16 cellular contexts compared by ENCODE assay signal in the genomic region with DNA sequence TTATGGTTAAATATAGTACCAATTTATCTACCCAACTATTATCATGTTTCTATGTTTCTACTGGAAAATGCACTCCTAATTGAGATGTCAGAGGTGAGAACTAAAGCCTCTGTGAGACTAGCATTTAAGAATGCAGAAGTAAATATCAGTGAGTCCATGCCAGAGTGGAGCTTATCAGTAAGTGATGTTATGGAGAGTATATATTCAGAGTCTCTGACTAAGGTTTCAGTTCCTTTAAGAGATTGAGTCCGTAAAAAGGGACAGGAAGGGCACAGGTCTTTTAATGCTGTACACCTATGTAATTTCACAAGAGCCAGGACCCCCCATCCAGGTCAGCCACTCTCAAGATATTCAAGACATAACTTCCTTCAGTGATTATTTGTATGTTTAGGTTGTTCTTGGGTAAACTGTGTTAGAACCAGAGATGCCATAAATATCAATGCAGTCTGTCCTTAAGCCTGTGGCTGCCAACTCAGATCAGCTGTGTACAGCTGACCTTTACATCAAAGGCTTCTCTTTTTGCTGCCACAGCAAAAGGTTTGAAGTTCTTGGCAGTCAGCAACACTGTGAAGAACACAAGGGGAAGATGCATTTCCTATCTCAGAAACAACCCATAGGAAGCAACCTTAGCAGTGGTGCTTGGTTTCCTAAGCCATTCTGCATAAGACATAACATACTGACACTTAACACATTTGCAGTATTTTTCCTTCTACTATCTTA.
DNase-seq lines count a peak whose midpoint lies in the region; ATAC-seq, FAIRE-seq and TF ChIP-seq lines count a peak whose summit lies in the region.
"Had no signal": no experiment of that assay in that cellular context is flagged by ENCODE, and none has a peak within 500 bp of the region (broad histone marks: within the 10 kb centered on the region; RNA-seq: fewer than 3 reads in every experiment).

No MANE protein-coding gene starts in this region.

- no peaks in the 10 kb centered on the region for H3K36me3 Mint-ChIP-seq in activated T-helper 17 cell treated with anti-CD3 and anti-CD28 coated beads, Interleukin-2, amount 50 U/mL, for 72 hours (ENCODE audit: low read depth)
- H3K36me3 Mint-ChIP-seq in T-helper 2 cell treated with Interferon-gamma antibody and Interleukin-4, amounts not matched to agents 5 μg/mL and 100 μg/mL, for 36 hours (ENCODE audit: low read depth): no peaks in the 10 kb centered on the region

- H4K8ac ChIP-seq in neuronal stem cell (ENCODE audit: low read depth, low read length): no peak overlapping the region

- no peak overlapping the region for H2BK120ac ChIP-seq in neuronal stem cell (ENCODE audit: low read depth, low read length)

- peak; percentile 73 for FAIRE-seq in GM12891 (lab: Jason Lieb, UNC)
- peak; percentile 93 for FAIRE-seq in H54 (lab: Jason Lieb, UNC)

- WGBS in neuronal stem cell (ENCODE audit: extremely low coverage in 2 of 2, insufficient read length in 2 of 2, insufficient replicate concordance in 1 of 2), 2 donors: no CpG with 5 or more reads among the region's 1 CpG

- H3K4me2 ChIP-seq in neuronal stem cell (ENCODE audit: insufficient read depth, low read length, poor library complexity, severe bottlenecking): no peak overlapping the region

- H3K9ac ChIP-seq in neuronal stem cell (ENCODE audit: low read depth, low read length, poor library complexity): no peak overlapping the region

- H3K36me3 ChIP-seq in neuronal stem cell (replicated peaks in 1 of 2; ENCODE audit: control insufficient read depth in 2 of 2, insufficient read depth in 2 of 2, low read length in 2 of 2): no peaks in the 10 kb centered on the region
- H3K36me3 ChIP-seq: MG63, thoracic aorta had no signal

- no peak overlapping the region for H2BK5ac ChIP-seq in neuronal stem cell (ENCODE audit: low read length)

- no peak overlapping the region for H4K91ac ChIP-seq in neuronal stem cell (ENCODE audit: low read depth, low read length, poor library complexity)

- DNase-seq in GM12891 (ENCODE audit: insufficient read length, low spot score): no peak
- no peak for DNase-seq in H54 (ENCODE audit: insufficient read length, low spot score)
- DNase-seq in RPMI7951 (ENCODE audit: low read depth): peak; percentile 56
- DNase-seq in neuronal stem cell (ENCODE audit: low spot score): no peak
- DNase-seq in foreskin fibroblast: no peak
- DNase-seq in amniotic stem cell (lab: John Stamatoyannopoulos, UW): no peak
- no peak for DNase-seq in T-helper 2 cell treated with Interferon-gamma antibody and Interleukin-4, amounts not matched to agents 5 μg/mL and 100 μg/mL, for 36 hours (ENCODE audit: low spot score)
- DNase-seq: activated B cell treated with CpG ODN at 0.5 μM for 24 hours, aorta, MG63, midbrain, NCI-H1930, SHP77 treated with DMSO at 0.1 percent for 48 hours, T-helper 2 cell had no signal

- H2BK15ac ChIP-seq in neuronal stem cell (ENCODE audit: low read length): no peak overlapping the region

- peak overlapping the region; percentile 12 for H2AFZ ChIP-seq in neuronal stem cell (ENCODE audit: low read length)

- ATAC-seq in activated T-helper 17 cell treated with anti-CD3 and anti-CD28 coated beads, Interleukin-2, amount 50 U/mL, for 72 hours (replicated peaks): no peak

- TF ChIP-seq POLR2A in GM12891 (IDR thresholded peaks at IDR 0.05; ENCODE audit: low read depth, low read length): no peak
- TF ChIP-seq POLR2A in H54 (IDR thresholded peaks at IDR 0.05; ENCODE audit: low read depth, low read length): no peak

- no peak overlapping the region for H2BK12ac ChIP-seq in neuronal stem cell (ENCODE audit: low read length)

- peaks cover 16% of the 10 kb centered on the region for H3K27me3 Mint-ChIP-seq in activated T-helper 17 cell treated with anti-CD3 and anti-CD28 coated beads, Interleukin-2, amount 50 U/mL, for 72 hours
- H3K27me3 Mint-ChIP-seq in T-helper 2 cell treated with Interferon-gamma antibody and Interleukin-4, amounts not matched to agents 5 μg/mL and 100 μg/mL, for 36 hours (ENCODE audit: low read depth): no peaks in the 10 kb centered on the region
- H3K27me3 Mint-ChIP-seq: activated B cell treated with CpG ODN at 0.5 μM for 24 hours had no signal

- H2AK5ac ChIP-seq in neuronal stem cell (ENCODE audit: low read depth, low read length): no peak overlapping the region

- no peak overlapping the region for H3K27ac Mint-ChIP-seq in activated T-helper 17 cell treated with anti-CD3 and anti-CD28 coated beads, Interleukin-2, amount 50 U/mL, for 72 hours
- no peak overlapping the region for H3K27ac Mint-ChIP-seq in T-helper 2 cell treated with Interferon-gamma antibody and Interleukin-4, amounts not matched to agents 5 μg/mL and 100 μg/mL, for 36 hours
- H3K27ac Mint-ChIP-seq: activated B cell treated with CpG ODN at 0.5 μM for 24 hours had no signal

- no peak overlapping the region for H3K4ac ChIP-seq in neuronal stem cell (ENCODE audit: low read length)

- H3K4me1 Mint-ChIP-seq in activated T-helper 17 cell treated with anti-CD3 and anti-CD28 coated beads, Interleukin-2, amount 50 U/mL, for 72 hours: no peaks in the 10 kb centered on the region
- no peaks in the 10 kb centered on the region for H3K4me1 Mint-ChIP-seq in T-helper 2 cell treated with Interferon-gamma antibody and Interleukin-4, amounts not matched to agents 5 μg/mL and 100 μg/mL, for 36 hours (ENCODE audit: low read depth)
- H3K4me1 Mint-ChIP-seq: activated B cell treated with CpG ODN at 0.5 μM for 24 hours had no signal

- H3K4me3 ChIP-seq in neuronal stem cell (ENCODE audit: low read length in 2 of 2) (no peak overlapping the region), foreskin fibroblast (ENCODE audit: low read depth in 1 of 2, low read length in 2 of 2) (no peak overlapping the region)
- H3K4me3 ChIP-seq: MG63, thoracic aorta had no signal

- no peak overlapping the region for H3K18ac ChIP-seq in neuronal stem cell (ENCODE audit: low read length)

- TF ChIP-seq CTCF in foreskin fibroblast (IDR thresholded peaks at IDR 0.05; ENCODE audit: low read depth, low read length): no peak

- H3K9me3 ChIP-seq in neuronal stem cell (replicated peaks in 1 of 2; ENCODE audit: control insufficient read depth in 2 of 2, insufficient read depth in 1 of 2, low read depth in 1 of 2, low read length in 2 of 2): no peaks in the 10 kb centered on the region
- H3K9me3 ChIP-seq: MG63, thoracic aorta had no signal

- H3K27ac ChIP-seq in neuronal stem cell (replicated peaks; ENCODE audit: low read length): no peak overlapping the region

- H3K4me1 ChIP-seq in neuronal stem cell (ENCODE audit: control insufficient read depth in 2 of 2, insufficient read depth in 1 of 2, low read depth in 1 of 2, low read length in 2 of 2): peaks cover 1 to 7% of the 10 kb centered on the region in 2 donors

- no peaks in the 10 kb centered on the region for H3K27me3 ChIP-seq in neuronal stem cell (ENCODE audit: control insufficient read depth in 3 of 3, insufficient read depth in 3 of 3, low read depth in 1 of 3, low read length in 3 of 3)
- H3K27me3 ChIP-seq: MG63 had no signal

- no peaks in the 10 kb centered on the region for H3K9me3 Mint-ChIP-seq in activated T-helper 17 cell treated with anti-CD3 and anti-CD28 coated beads, Interleukin-2, amount 50 U/mL, for 72 hours
- H3K9me3 Mint-ChIP-seq in T-helper 2 cell treated with Interferon-gamma antibody and Interleukin-4, amounts not matched to agents 5 μg/mL and 100 μg/mL, for 36 hours: no peaks in the 10 kb centered on the region
- H3K9me3 Mint-ChIP-seq: activated B cell treated with CpG ODN at 0.5 μM for 24 hours had no signal

- H3K23ac ChIP-seq in neuronal stem cell (ENCODE audit: low read depth, low read length, poor library complexity): no peak overlapping the region

- H3K4me3 Mint-ChIP-seq in activated T-helper 17 cell treated with anti-CD3 and anti-CD28 coated beads, Interleukin-2, amount 50 U/mL, for 72 hours: no peak overlapping the region
- no peak overlapping the region for H3K4me3 Mint-ChIP-seq in T-helper 2 cell treated with Interferon-gamma antibody and Interleukin-4, amounts not matched to agents 5 μg/mL and 100 μg/mL, for 36 hours
- H3K4me3 Mint-ChIP-seq: activated B cell treated with CpG ODN at 0.5 μM for 24 hours had no signal

- no peaks in the 10 kb centered on the region for H3K79me1 ChIP-seq in neuronal stem cell (ENCODE audit: low read depth, low read length)

- H3K14ac ChIP-seq in neuronal stem cell (ENCODE audit: low read length): no peak overlapping the region

TF ChIP-seq in GM12891, 5 proteins besides CTCF, POLR2A, EP300 and RAD21:
- no peak for TF ChIP-seq POU2F2 (IDR thresholded peaks at IDR 0.05; ENCODE audit: low read depth, low read length)
- TF ChIP-seq SPI1 (IDR thresholded peaks at IDR 0.05; ENCODE audit: low read depth, low read length): peak; percentile 69
